ENCODE assay signal across 1 cellular context in the genomic region with DNA sequence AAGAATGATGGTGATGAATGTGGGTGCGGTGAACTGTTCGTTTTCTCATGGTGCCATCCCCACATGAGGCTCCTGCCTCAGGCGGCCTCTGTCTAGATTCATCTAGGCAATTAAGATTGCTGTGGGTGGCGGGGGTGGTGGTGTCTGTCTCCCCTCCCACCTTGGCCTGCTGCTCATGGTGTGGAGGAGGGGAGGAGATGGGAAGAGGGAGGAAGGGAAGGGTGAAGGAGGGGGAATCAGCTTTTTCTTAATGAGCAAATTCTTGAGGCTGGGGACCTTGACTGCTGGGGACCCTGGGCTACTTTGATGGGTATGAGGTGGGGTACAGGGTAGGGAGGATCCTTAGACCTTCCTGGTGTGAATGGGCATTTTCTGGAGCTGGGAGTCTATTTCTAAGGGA.
TF ChIP-seq lines count a peak whose summit lies in the region.

No MANE protein-coding gene starts in this region.

TF ChIP-seq in HEK293T, 16 proteins besides CTCF, POLR2A, EP300 and RAD21 (continued from another document):
- TF ChIP-seq FOXM1 (IDR thresholded peaks at IDR 0.05; ENCODE audit: borderline replicate concordance) (no peak), FOXK2 (IDR thresholded peaks at IDR 0.05) (no peak), SP1 (IDR thresholded peaks at IDR 0.05) (no peak)
